33 cellular contexts compared by ENCODE assay signal in the genomic region with DNA sequence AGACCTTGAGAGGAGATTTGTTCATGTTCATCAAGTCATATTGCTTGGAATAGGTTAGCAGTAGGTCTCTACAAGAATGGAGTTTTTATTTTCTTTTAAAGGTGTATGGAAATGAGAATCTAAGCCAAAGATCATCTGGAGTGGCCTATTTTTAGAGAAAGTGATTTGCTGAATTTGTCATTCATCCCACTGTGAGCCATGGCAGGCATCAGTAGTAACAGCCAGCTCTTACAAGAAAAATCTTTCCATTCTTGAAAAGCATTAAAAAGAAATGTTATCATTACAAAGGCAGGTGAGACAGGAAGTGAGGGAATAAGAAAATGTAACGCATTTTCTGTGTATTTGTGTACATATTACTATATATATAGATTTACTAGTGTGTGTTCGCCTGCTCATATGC. TPM values are rescaled to one million over a fixed set of nuclear protein-coding genes. Genes with fewer than 3 reads are reported as not detected.
"Had no signal": no experiment of that assay in that cellular context is flagged by ENCODE, and none has a peak within 500 bp of the region (broad histone marks: within the 10 kb centered on the region; RNA-seq: fewer than 3 reads in every experiment).

No MANE protein-coding gene starts in this region.

- H3K27me3 ChIP-seq: ascending aorta, breast epithelium, cardiac muscle cell, esophagus muscularis mucosa, foreskin keratinocyte, gastrocnemius medialis, heart right ventricle had no signal

- H3K9me3 ChIP-seq: gastrocnemius medialis had no signal

- H3K36me3 Mint-ChIP-seq: activated naive CD4-positive, alpha-beta T cell treated with anti-CD3 and anti-CD28 coated beads, Interleukin-2, amount 10 ng/mL, durations not matched to agents 7 days and 5 days; activated naive CD4-positive, alpha-beta T cell treated with anti-CD3 and anti-CD28 coated beads, Interleukin-2, amount 50 U/mL, for 72 hours; activated naive CD8-positive, alpha-beta T cell treated with anti-CD3 and anti-CD28 coated beads, Interleukin-2, amount 10 ng/mL, durations not matched to agents 7 days and 5 days had no signal

- H3K4me3 Mint-ChIP-seq: activated B cell treated with CpG ODN at 0.5 μM for 24 hours; activated CD4-positive, alpha-beta memory T cell treated with anti-CD3 and anti-CD28 coated beads, Interleukin-2, amount 10 ng/mL, durations not matched to agents 7 days and 5 days; activated naive CD4-positive, alpha-beta T cell treated with anti-CD3 and anti-CD28 coated beads, Interleukin-2, amount 10 ng/mL, durations not matched to agents 7 days and 5 days; activated naive CD8-positive, alpha-beta T cell treated with anti-CD3 and anti-CD28 coated beads, Interleukin-2, amount 10 ng/mL, durations not matched to agents 7 days and 5 days; activated T-cell treated with anti-CD3 and anti-CD28 coated beads, Interleukin-2, amount 50 U/mL, for 24 hours; activated T-cell treated with anti-CD3 and anti-CD28 coated beads, Interleukin-2, amount 50 U/mL, for 72 hours; brain; effector memory CD8-positive, alpha-beta T cell; T-helper 17 cell; T-helper 2 cell treated with Interferon-gamma antibody and Interleukin-4, amounts not matched to agents 5 μg/mL and 100 μg/mL, for 36 hours had no signal

- H3K27ac Mint-ChIP-seq: activated B cell treated with CpG ODN at 0.5 μM for 24 hours; activated CD4-positive, alpha-beta memory T cell treated with anti-CD3 and anti-CD28 coated beads, Interleukin-2, amount 10 ng/mL, durations not matched to agents 7 days and 5 days; activated naive CD4-positive, alpha-beta T cell treated with anti-CD3 and anti-CD28 coated beads, Interleukin-2, amount 10 ng/mL, durations not matched to agents 7 days and 5 days; activated naive CD4-positive, alpha-beta T cell treated with anti-CD3 and anti-CD28 coated beads, Interleukin-2, amount 50 U/mL, for 72 hours; activated naive CD8-positive, alpha-beta T cell treated with anti-CD3 and anti-CD28 coated beads, Interleukin-2, amount 10 ng/mL, durations not matched to agents 7 days and 5 days; activated T-cell treated with anti-CD3 and anti-CD28 coated beads, Interleukin-2, amount 50 U/mL, for 24 hours; activated T-cell treated with anti-CD3 and anti-CD28 coated beads, Interleukin-2, amount 50 U/mL, for 72 hours; effector memory CD8-positive, alpha-beta T cell; T-helper 17 cell; T-helper 2 cell treated with Interferon-gamma antibody and Interleukin-4, amounts not matched to agents 5 μg/mL and 100 μg/mL, for 36 hours had no signal

- ATAC-seq: activated CD4-positive, CD25-positive, alpha-beta regulatory T cell treated with anti-CD3 and anti-CD28 coated beads, Interleukin-2, amount 50 U/mL, for 24 hours; activated naive CD4-positive, alpha-beta T cell treated with anti-CD3 and anti-CD28 coated beads, Interleukin-2, amount 50 U/mL, for 72 hours; activated T-cell treated with anti-CD3 and anti-CD28 coated beads, Interleukin-2, amount 50 U/mL, for 72 hours; effector memory CD8-positive, alpha-beta T cell; foreskin keratinocyte; gastrocnemius medialis; heart right ventricle; T-helper 17 cell had no signal

- FAIRE-seq: colon had no signal

- H3K9me3 Mint-ChIP-seq: activated B cell treated with CpG ODN at 0.5 μM for 24 hours; activated CD4-positive, alpha-beta memory T cell treated with anti-CD3 and anti-CD28 coated beads, Interleukin-2, amount 10 ng/mL, durations not matched to agents 7 days and 5 days; activated naive CD4-positive, alpha-beta T cell treated with anti-CD3 and anti-CD28 coated beads, Interleukin-2, amount 10 ng/mL, durations not matched to agents 7 days and 5 days; activated naive CD8-positive, alpha-beta T cell treated with anti-CD3 and anti-CD28 coated beads, Interleukin-2, amount 10 ng/mL, durations not matched to agents 7 days and 5 days; activated T-cell treated with anti-CD3 and anti-CD28 coated beads, Interleukin-2, amount 50 U/mL, for 24 hours; activated T-cell treated with anti-CD3 and anti-CD28 coated beads, Interleukin-2, amount 50 U/mL, for 72 hours; T-helper 2 cell treated with Interferon-gamma antibody and Interleukin-4, amounts not matched to agents 5 μg/mL and 100 μg/mL, for 36 hours had no signal

- DNase-seq: activated B cell treated with CpG ODN at 0.5 μM for 24 hours; activated CD4-positive, alpha-beta memory T cell treated with anti-CD3 and anti-CD28 coated beads, Interleukin-2, amount 10 ng/mL, durations not matched to agents 7 days and 5 days; activated CD4-positive, alpha-beta T cell treated with anti-CD3 and anti-CD28 coated beads for 48 hours; activated CD8-positive, alpha-beta memory T cell treated with anti-CD3 and anti-CD28 coated beads, Interleukin-2, amount 50 U/mL, for 48 hours; activated gamma-delta T cell; activated naive CD4-positive, alpha-beta T cell; activated naive CD4-positive, alpha-beta T cell treated with anti-CD3 and anti-CD28 coated beads, Interleukin-2, amount 10 ng/mL, durations not matched to agents 7 days and 5 days; activated naive CD8-positive, alpha-beta T cell treated with anti-CD3 and anti-CD28 coated beads, Interleukin-2, amount 10 ng/mL, durations not matched to agents 7 days and 5 days; activated T-cell treated with anti-CD3 and anti-CD28 coated beads for 4 hours; activated T-cell treated with anti-CD3 and anti-CD28 coated beads, Interleukin-2, amount 50 U/mL, for 24 hours; activated T-cell treated with anti-CD3 and anti-CD28 coated beads, Interleukin-2, amount 50 U/mL, for 72 hours; central memory CD4-positive, alpha-beta T cell; cortex of kidney; dermis blood vessel endothelial cell; effector CD4-positive, alpha-beta T cell; effector memory CD8-positive, alpha-beta T cell; erythroblast; foreskin keratinocyte; gastrocnemius medialis; heart right ventricle; T-helper 1 cell; T-helper 17 cell; T1000; WERI-Rb-1 had no signal

- H3K27ac ChIP-seq: ascending aorta, breast epithelium, cardiac muscle cell, esophagus muscularis mucosa, foreskin keratinocyte, gastrocnemius medialis, heart right ventricle, WERI-Rb-1 had no signal

- H3K4me3 ChIP-seq: ascending aorta, breast epithelium, cardiac muscle cell, esophagus muscularis mucosa, gastrocnemius medialis, heart right ventricle had no signal

- H3K27me3 Mint-ChIP-seq: activated B cell treated with CpG ODN at 0.5 μM for 24 hours; activated CD4-positive, alpha-beta memory T cell treated with anti-CD3 and anti-CD28 coated beads, Interleukin-2, amount 10 ng/mL, durations not matched to agents 7 days and 5 days; activated naive CD4-positive, alpha-beta T cell treated with anti-CD3 and anti-CD28 coated beads, Interleukin-2, amount 10 ng/mL, durations not matched to agents 7 days and 5 days; activated naive CD8-positive, alpha-beta T cell treated with anti-CD3 and anti-CD28 coated beads, Interleukin-2, amount 10 ng/mL, durations not matched to agents 7 days and 5 days; activated T-cell treated with anti-CD3 and anti-CD28 coated beads, Interleukin-2, amount 50 U/mL, for 24 hours; brain; T-helper 17 cell had no signal

- H3K4me1 Mint-ChIP-seq: activated B cell treated with CpG ODN at 0.5 μM for 24 hours; activated CD4-positive, alpha-beta memory T cell treated with anti-CD3 and anti-CD28 coated beads, Interleukin-2, amount 10 ng/mL, durations not matched to agents 7 days and 5 days; activated naive CD4-positive, alpha-beta T cell treated with anti-CD3 and anti-CD28 coated beads, Interleukin-2, amount 10 ng/mL, durations not matched to agents 7 days and 5 days; activated naive CD8-positive, alpha-beta T cell treated with anti-CD3 and anti-CD28 coated beads, Interleukin-2, amount 10 ng/mL, durations not matched to agents 7 days and 5 days; brain; T-helper 17 cell had no signal

- H3K36me3 ChIP-seq: ascending aorta, breast epithelium, cardiac muscle cell, esophagus muscularis mucosa, gastrocnemius medialis, heart right ventricle, WERI-Rb-1 had no signal

- H3K4me1 ChIP-seq: ascending aorta, breast epithelium, esophagus muscularis mucosa, foreskin keratinocyte, gastrocnemius medialis, heart right ventricle had no signal

RNA-seq across cellular contexts. Expression of a gene that starts 29.6 kb away (rescaled TPM):
- total RNA-seq: activated CD4-positive, alpha-beta memory T cell treated with anti-CD3 and anti-CD28 coated beads, Interleukin-2, amount 10 ng/mL, durations not matched to agents 7 days and 5 days; activated naive CD4-positive, alpha-beta T cell treated with anti-CD3 and anti-CD28 coated beads, Interleukin-2, amount 50 U/mL, for 72 hours; activated naive CD8-positive, alpha-beta T cell treated with anti-CD3 and anti-CD28 coated beads, Interleukin-2, amount 10 ng/mL, durations not matched to agents 7 days and 5 days; activated T-cell treated with anti-CD3 and anti-CD28 coated beads, Interleukin-2, amount 50 U/mL, for 72 hours had no signal
